Comparison of ENCODE assay signal across 29 cellular contexts in genomic region chr1:110307239-110307974, GRCh38. TPM values are rescaled to one million over a fixed set of nuclear protein-coding genes. Genes with fewer than 3 reads are reported as not detected.
A peak's percentile ranks its signal among the peaks of the same experiment; 100 is the strongest.
DNase-seq lines count a peak whose midpoint lies in the region; ATAC-seq and TF ChIP-seq lines count a peak whose summit lies in the region.
"Had no signal": no experiment of that assay in that cellular context is flagged by ENCODE, and none has a peak within 500 bp of the region (broad histone marks: within the 10 kb centered on the region; RNA-seq: fewer than 3 reads in every experiment).

No MANE protein-coding gene starts in this region.

- no peak for DNase-seq in HFFc6
- DNase-seq in RPMI7951 (ENCODE audit: low read depth) = peak; percentile 12
- DNase-seq in kidney tubule cell (ENCODE audit: low spot score) = no peak
- no peak for DNase-seq in progenitor cell of endocrine pancreas (ENCODE audit: low spot score, unreplicated experiment)
- DNase-seq: activated B cell treated with CpG ODN at 0.5 μM for 24 hours; activated CD4-positive, alpha-beta T cell treated with anti-CD3 and anti-CD28 coated beads, Interleukin-2, amount 50 U/mL, for 4 hours; activated CD8-positive, alpha-beta memory T cell treated with anti-CD3 and anti-CD28 coated beads, Interleukin-2, amount 50 U/mL, for 48 hours; anterior cingulate cortex; endodermal cell; left ventricle myocardium inferior; MM.1S; NCI-H1694; NCI-H2171 treated with DMSO at 0.1 percent for 48 hours; NCI-H524 treated with DMSO at 0.1 percent for 48 hours; NK-92 treated with Interleukin-12 subunit alpha and Interleukin-12 subunit beta, amount 100 ng/mL, for 24 hours; stimulated activated CD4-positive, alpha-beta T cell treated with anti-CD3 and anti-CD28 coated beads, Interleukin-1b, Interleukin-23, amount 100 ng/mL, for 48 hours; substantia nigra; upper lobe of left lung had no signal

- ATAC-seq in HG02852 (IDR thresholded peaks at IDR 0.05; ENCODE audit: unreplicated experiment) (no peak), GM18909 (IDR thresholded peaks at IDR 0.05; ENCODE audit: poor library complexity, unreplicated experiment) (no peak)
- ATAC-seq: activated naive CD4-positive, alpha-beta T cell treated with anti-CD3 and anti-CD28 coated beads, Interleukin-2, amount 50 U/mL, for 72 hours had no signal

- H3K27ac ChIP-seq in ACC112 (ENCODE audit: low read depth, low read length) = 0 out of 2 replicates have a peak overlapping the region, but pooled peaks have one; percentile 10
- H3K27ac ChIP-seq: esophagus muscularis mucosa, left ventricle myocardium inferior, SK-N-MC, upper lobe of left lung had no signal

- H3K4me3 Mint-ChIP-seq in HFFc6 (peak overlapping the region; percentile 51), nephron (no peak overlapping the region), progenitor cell of endocrine pancreas (ENCODE audit: low read depth) (no peak overlapping the region)
- H3K4me3 Mint-ChIP-seq: activated B cell treated with CpG ODN at 0.5 μM for 24 hours, CD14-positive monocyte, endodermal cell, mesothelial cell of epicardium, neural crest cell had no signal

- H3K4me3 ChIP-seq in ACC112 (ENCODE audit: low read depth, low read length) = no peak overlapping the region
- H3K4me3 ChIP-seq: esophagus muscularis mucosa, left ventricle myocardium inferior, SK-N-MC, upper lobe of left lung had no signal

- H3K36me3 Mint-ChIP-seq in HFFc6 (ENCODE audit: low read depth) (no peaks in the 10 kb centered on the region), nephron (ENCODE audit: low read depth) (no peaks in the 10 kb centered on the region), progenitor cell of endocrine pancreas (ENCODE audit: insufficient read depth) (no peaks in the 10 kb centered on the region)
- H3K36me3 Mint-ChIP-seq: activated naive CD4-positive, alpha-beta T cell treated with anti-CD3 and anti-CD28 coated beads, Interleukin-2, amount 50 U/mL, for 72 hours; CD14-positive monocyte; mesothelial cell of epicardium had no signal

- TF ChIP-seq CTCF in HFFc6 (IDR thresholded peaks at IDR 0.05) (no peak), nephron (IDR thresholded peaks at IDR 0.05; ENCODE audit: unreplicated experiment in 3 of 3) (no peak), progenitor cell of endocrine pancreas (IDR thresholded peaks at IDR 0.05; ENCODE audit: unreplicated experiment) (no peak)

- H3K27ac Mint-ChIP-seq in HFFc6 = peak overlapping the region; percentile 98
- peak overlapping the region; percentile 46 to 91 (median 51) for H3K27ac Mint-ChIP-seq in nephron
- no peak overlapping the region for H3K27ac Mint-ChIP-seq in progenitor cell of endocrine pancreas
- H3K27ac Mint-ChIP-seq: activated B cell treated with CpG ODN at 0.5 μM for 24 hours; activated T-helper 2 cell treated with anti-CD3 and anti-CD28 coated beads, Interferon-gamma antibody, Interleukin-2, Interleukin-4, amounts not matched to agents 10 μg/mL and 5 μg/mL and 100 μg/mL, durations not matched to agents 14 hours and 24 hours and 36 hours; endodermal cell had no signal

- H2AFZ ChIP-seq in ACC112 (ENCODE audit: low read length, unreplicated experiment) = no peak overlapping the region

- H3K27me3 ChIP-seq in ACC112 (ENCODE audit: insufficient read depth, low read length) = peaks cover 9% of the 10 kb centered on the region
- H3K27me3 ChIP-seq: upper lobe of left lung had no signal

- H3K27me3 Mint-ChIP-seq in HFFc6 (ENCODE audit: insufficient read depth) (peaks cover 9% of the 10 kb centered on the region), nephron (ENCODE audit: low read depth) (peaks cover 20% of the 10 kb centered on the region), progenitor cell of endocrine pancreas (peaks cover 82% of the 10 kb centered on the region)
- H3K27me3 Mint-ChIP-seq: activated B cell treated with CpG ODN at 0.5 μM for 24 hours had no signal

- peaks cover 59% of the 10 kb centered on the region for H3K4me1 Mint-ChIP-seq in HFFc6 (ENCODE audit: low read depth)
- peaks cover 26% of the 10 kb centered on the region for H3K4me1 Mint-ChIP-seq in nephron
- no peaks in the 10 kb centered on the region for H3K4me1 Mint-ChIP-seq in progenitor cell of endocrine pancreas (ENCODE audit: low read depth)
- H3K4me1 Mint-ChIP-seq: endodermal cell, neural crest cell had no signal

- H3K36me3 ChIP-seq in ACC112 (ENCODE audit: insufficient read depth, low read length) = no peaks in the 10 kb centered on the region
- H3K36me3 ChIP-seq: esophagus muscularis mucosa, left ventricle myocardium inferior, upper lobe of left lung had no signal

- H3K79me2 ChIP-seq in ACC112 (ENCODE audit: control insufficient read depth, insufficient read depth, low read length, unreplicated experiment) = no peaks in the 10 kb centered on the region

- peaks cover 25% of the 10 kb centered on the region for H3K4me1 ChIP-seq in ACC112 (ENCODE audit: control insufficient read depth, insufficient read depth, low read length, unreplicated experiment)

- no peaks in the 10 kb centered on the region for H3K9me3 Mint-ChIP-seq in HFFc6
- no peaks in the 10 kb centered on the region for H3K9me3 Mint-ChIP-seq in nephron
- H3K9me3 Mint-ChIP-seq in progenitor cell of endocrine pancreas (ENCODE audit: low read depth) = no peaks in the 10 kb centered on the region
- H3K9me3 Mint-ChIP-seq: activated B cell treated with CpG ODN at 0.5 μM for 24 hours; activated naive CD4-positive, alpha-beta T cell treated with anti-CD3 and anti-CD28 coated beads, Interleukin-2, amount 50 U/mL, for 72 hours; activated T-helper 2 cell treated with anti-CD3 and anti-CD28 coated beads, Interferon-gamma antibody, Interleukin-2, Interleukin-4, amounts not matched to agents 10 μg/mL and 5 μg/mL and 100 μg/mL, durations not matched to agents 14 hours and 24 hours and 36 hours; CD14-positive monocyte; endodermal cell; mesothelial cell of epicardium; neural crest cell had no signal

RNA-seq across cellular contexts. Expression of gene RBM15, which starts 31.8 kb away (rescaled TPM):
- 10 to 100 TPM; 16.1 to 18.2 (median 17.3) TPM for total RNA-seq in HFFc6 (2021; fragmentation: NEBNext Ultra II Directional; extraction: Animal tissue kit (Norgen Biotek cat#: 25700))
- total RNA-seq in RPMI7951 (2014; rRNA removed; shearing (Covaris generic)) = 22.0 and 22.6 TPM in 2 replicates
- 31.6 and 31.9 TPM in 2 replicates for total RNA-seq in progenitor cell of endocrine pancreas
